In genomic region chr2:231640229-231640628, GRCh38 we compare ENCODE assay signal across 13 cellular contexts. TPM values are rescaled to one million over a fixed set of nuclear protein-coding genes. Genes with fewer than 3 reads are reported as not detected.
DNase-seq lines count a peak whose midpoint lies in the region; ATAC-seq and TF ChIP-seq lines count a peak whose summit lies in the region.
"Had no signal": no experiment of that assay in that cellular context is flagged by ENCODE, and none has a peak within 500 bp of the region (broad histone marks: within the 10 kb centered on the region; RNA-seq: fewer than 3 reads in every experiment).

No MANE protein-coding gene starts in this region.

- H3K36me3 Mint-ChIP-seq in natural killer cell treated with Interleukin-12 subunit alpha and Interleukin-12 subunit beta and Interleukin-15 and Interleukin-18, amount 100 ng/mL, for 72 hours, result no peaks in the 10 kb centered on the region
- no peaks in the 10 kb centered on the region for H3K36me3 Mint-ChIP-seq in T-helper 2 cell treated with Interferon-gamma antibody and Interleukin-4, amounts not matched to agents 5 μg/mL and 100 μg/mL, for 36 hours (ENCODE audit: low read depth)
- H3K36me3 Mint-ChIP-seq: activated naive CD4-positive, alpha-beta T cell treated with anti-CD3 and anti-CD28 coated beads, Interleukin-2, amount 50 U/mL, for 72 hours had no signal

- no peaks in the 10 kb centered on the region for H3K9me3 Mint-ChIP-seq in natural killer cell treated with Interleukin-12 subunit alpha and Interleukin-12 subunit beta and Interleukin-15 and Interleukin-18, amount 100 ng/mL, for 72 hours
- no peaks in the 10 kb centered on the region for H3K9me3 Mint-ChIP-seq in T-helper 2 cell treated with Interferon-gamma antibody and Interleukin-4, amounts not matched to agents 5 μg/mL and 100 μg/mL, for 36 hours
- H3K9me3 Mint-ChIP-seq: activated CD4-positive, alpha-beta T cell treated with anti-CD3 and anti-CD28 coated beads, Interleukin-2, amount 10 ng/mL, durations not matched to agents 7 days and 5 days; activated naive CD4-positive, alpha-beta T cell treated with anti-CD3 and anti-CD28 coated beads, Interleukin-2, amount 50 U/mL, for 72 hours had no signal

- H3K27me3 ChIP-seq in HL-60 (ENCODE audit: insufficient read depth, poor library complexity, severe bottlenecking), result no peaks in the 10 kb centered on the region
- H3K27me3 ChIP-seq in breast epithelium, result no peaks in the 10 kb centered on the region

- TF ChIP-seq POLR2A in breast epithelium (IDR thresholded peaks at IDR 0.05), result no peak

- H3K9me3 ChIP-seq in breast epithelium, result no peaks in the 10 kb centered on the region

- TF ChIP-seq CTCF in HL-60 (IDR thresholded peaks at IDR 0.05; ENCODE audit: insufficient read depth, low read length) (no peak), breast epithelium (IDR thresholded peaks at IDR 0.05) (no peak)

- intact Hi-C loops in breast epithelium (cut with DNase I; ENCODE audit: low total_unique reads), result no loop called here

- DNase-seq in HL-60 (ENCODE audit: low read depth in 1 of 2, low spot score in 1 of 2), result no peak
- DNase-seq in breast epithelium (ENCODE audit: low spot score in 2 of 2), result no peak
- DNase-seq in hepatic stellate cell (ENCODE audit: low spot score), result peak; percentile 43
- DNase-seq in stromal cell of bone marrow (ENCODE audit: low read depth), result peak; percentile 40
- no peak for DNase-seq in HUDEP-2 (lab: John Stamatoyannopoulos, UW; ENCODE audit: unreplicated experiment in 76 of 76)
- no peak for DNase-seq in natural killer cell treated with Interleukin-12 subunit alpha and Interleukin-12 subunit beta and Interleukin-15 and Interleukin-18, amount 100 ng/mL, for 72 hours (ENCODE audit: low spot score)
- DNase-seq in T-helper 2 cell treated with Interferon-gamma antibody and Interleukin-4, amounts not matched to agents 5 μg/mL and 100 μg/mL, for 36 hours (ENCODE audit: low spot score), result no peak
- DNase-seq in NCI-H2171 treated with DMSO at 0.1 percent for 48 hours (lab: John Stamatoyannopoulos, UW), result no peak
- DNase-seq: activated CD4-positive, alpha-beta T cell treated with anti-CD3 and anti-CD28 coated beads, Interleukin-2, amount 10 ng/mL, durations not matched to agents 7 days and 5 days; NCI-H446 had no signal

- no peak for ATAC-seq in natural killer cell treated with Interleukin-12 subunit alpha and Interleukin-12 subunit beta and Interleukin-15 and Interleukin-18, amount 100 ng/mL, for 72 hours
- ATAC-seq: activated naive CD4-positive, alpha-beta T cell treated with anti-CD3 and anti-CD28 coated beads, Interleukin-2, amount 50 U/mL, for 72 hours had no signal

- no peak overlapping the region for H3K4me3 ChIP-seq in HL-60 (replicated peaks; ENCODE audit: insufficient read depth, low read length)
- no peak overlapping the region for H3K4me3 ChIP-seq in breast epithelium

- H3K27me3 Mint-ChIP-seq in natural killer cell treated with Interleukin-12 subunit alpha and Interleukin-12 subunit beta and Interleukin-15 and Interleukin-18, amount 100 ng/mL, for 72 hours, result peaks cover 0 to 2% of the 10 kb centered on the region in 2 donors
- no peaks in the 10 kb centered on the region for H3K27me3 Mint-ChIP-seq in T-helper 2 cell treated with Interferon-gamma antibody and Interleukin-4, amounts not matched to agents 5 μg/mL and 100 μg/mL, for 36 hours (ENCODE audit: low read depth)
- H3K27me3 Mint-ChIP-seq: activated CD4-positive, alpha-beta T cell treated with anti-CD3 and anti-CD28 coated beads, Interleukin-2, amount 10 ng/mL, durations not matched to agents 7 days and 5 days had no signal

- peaks cover 7 to 8% of the 10 kb centered on the region in 2 donors for H3K4me1 Mint-ChIP-seq in natural killer cell treated with Interleukin-12 subunit alpha and Interleukin-12 subunit beta and Interleukin-15 and Interleukin-18, amount 100 ng/mL, for 72 hours (ENCODE audit: low read depth in 2 of 2)
- peaks cover 22% of the 10 kb centered on the region for H3K4me1 Mint-ChIP-seq in T-helper 2 cell treated with Interferon-gamma antibody and Interleukin-4, amounts not matched to agents 5 μg/mL and 100 μg/mL, for 36 hours (ENCODE audit: low read depth)

- peaks cover 10 to 18% of the 10 kb centered on the region in 2 donors for H3K4me1 ChIP-seq in breast epithelium

- H3K27ac ChIP-seq in HL-60 (replicated peaks), result peak overlapping the region; percentile 64
- peak overlapping the region; percentile 89 for H3K27ac ChIP-seq in breast epithelium
- H3K27ac ChIP-seq: epithelial cell of prostate had no signal

- no peak overlapping the region for H3K27ac Mint-ChIP-seq in natural killer cell treated with Interleukin-12 subunit alpha and Interleukin-12 subunit beta and Interleukin-15 and Interleukin-18, amount 100 ng/mL, for 72 hours
- no peak overlapping the region for H3K27ac Mint-ChIP-seq in T-helper 2 cell treated with Interferon-gamma antibody and Interleukin-4, amounts not matched to agents 5 μg/mL and 100 μg/mL, for 36 hours
- H3K27ac Mint-ChIP-seq: activated CD4-positive, alpha-beta T cell treated with anti-CD3 and anti-CD28 coated beads, Interleukin-2, amount 10 ng/mL, durations not matched to agents 7 days and 5 days had no signal

- no peaks in the 10 kb centered on the region for H3K36me3 ChIP-seq in breast epithelium

- H3K4me3 Mint-ChIP-seq in natural killer cell treated with Interleukin-12 subunit alpha and Interleukin-12 subunit beta and Interleukin-15 and Interleukin-18, amount 100 ng/mL, for 72 hours, result no peak overlapping the region
- no peak overlapping the region for H3K4me3 Mint-ChIP-seq in T-helper 2 cell treated with Interferon-gamma antibody and Interleukin-4, amounts not matched to agents 5 μg/mL and 100 μg/mL, for 36 hours
- H3K4me3 Mint-ChIP-seq: activated CD4-positive, alpha-beta T cell treated with anti-CD3 and anti-CD28 coated beads, Interleukin-2, amount 10 ng/mL, durations not matched to agents 7 days and 5 days had no signal

RNA-seq across cellular contexts. Expression of gene TEX44, which starts 47.6 kb away (rescaled TPM):
- not detected for total RNA-seq in breast epithelium
- not detected for total RNA-seq in natural killer cell treated with Interleukin-12 subunit alpha and Interleukin-12 subunit beta and Interleukin-15 and Interleukin-18, amount 100 ng/mL, for 72 hours
- total RNA-seq: activated CD4-positive, alpha-beta T cell treated with anti-CD3 and anti-CD28 coated beads, Interleukin-2, amount 10 ng/mL, durations not matched to agents 7 days and 5 days; activated naive CD4-positive, alpha-beta T cell treated with anti-CD3 and anti-CD28 coated beads, Interleukin-2, amount 50 U/mL, for 72 hours; left lobe of liver had no signal

Comparison
In these comparisons a context has a peak if more than half of its experiments do, and no peak if none do; other contexts are left out.
1. DNase-seq: peak in hepatic stellate cell (single experiment) and stromal cell of bone marrow (single experiment); none in HL-60 (0 of 2), breast epithelium (0 of 2), HUDEP-2 (0 of 76), natural killer cell treated with Interleukin-12 subunit alpha and Interleukin-12 subunit beta and Interleukin-15 and Interleukin-18, amount 100 ng/mL, for 72 hours (single experiment), T-helper 2 cell treated with Interferon-gamma antibody and Interleukin-4, amounts not matched to agents 5 μg/mL and 100 μg/mL, for 36 hours (single experiment) and NCI-H2171 treated with DMSO at 0.1 percent for 48 hours (single experiment).